Comparison of ENCODE assay signal across 8 cellular contexts in the genomic region with DNA sequence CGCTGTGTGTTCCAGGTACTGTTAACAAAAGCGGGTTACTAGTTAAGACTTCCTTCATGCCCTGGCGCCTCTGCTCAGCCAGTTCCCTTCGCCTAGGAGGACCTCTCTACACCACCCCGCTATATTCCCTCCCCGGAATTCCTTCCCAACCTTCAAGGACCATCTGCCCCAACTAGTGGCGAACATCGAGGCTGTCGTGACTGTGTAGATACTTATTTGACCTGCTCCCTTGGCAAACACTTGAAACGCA. TPM values are rescaled to one million over a fixed set of nuclear protein-coding genes. Genes with fewer than 3 reads are reported as not detected.
DNase-seq lines count a peak whose midpoint lies in the region; ATAC-seq and TF ChIP-seq lines count a peak whose summit lies in the region.

No MANE protein-coding gene starts in this region.

- CTCF ChIA-PET in PC-3 (lab: Charles Lee), result no interaction called here

- H3K4me1 Mint-ChIP-seq in nephron progenitor cell, result peaks cover 31% of the 10 kb centered on the region

- H3K4me3 Mint-ChIP-seq in nephron progenitor cell, result peak overlapping the region; percentile 95

- H3K9me2 ChIP-seq in PC-3 (replicated peaks; ENCODE audit: low read length), result no peaks in the 10 kb centered on the region

- H3K27ac ChIP-seq in 22Rv1 (peak overlapping the region; percentile 96), PC-3 (ENCODE audit: low read length) (peak overlapping the region; percentile 93), epithelial cell of prostate (peak overlapping the region; percentile 98)

- H3K79me2 ChIP-seq in PC-3 (ENCODE audit: low read length), result peaks cover 39% of the 10 kb centered on the region

- peak overlapping the region; percentile 90 for H3K4me2 ChIP-seq in PC-3 (ENCODE audit: low read length)

- no peaks in the 10 kb centered on the region for H3K27me3 ChIP-seq in PC-3 (ENCODE audit: low read length)

- peaks cover 25% of the 10 kb centered on the region for H3K4me1 ChIP-seq in PC-3 (ENCODE audit: insufficient read depth, low read length)

- H3F3A ChIP-seq in PC-3 (ENCODE audit: low read length, unreplicated experiment), result peaks cover under 1% of the 10 kb centered on the region

- peak overlapping the region; percentile 68 for H3K4me3 ChIP-seq in GM12864 (ENCODE audit: low read depth, low read length)
- peak overlapping the region; percentile 91 for H3K4me3 ChIP-seq in PC-3 (ENCODE audit: low read length)

- H3K36me3 Mint-ChIP-seq in nephron progenitor cell (ENCODE audit: low read depth), result peaks cover 22% of the 10 kb centered on the region

- H3K27me3 Mint-ChIP-seq in nephron progenitor cell (ENCODE audit: low read depth, poor library complexity), result no peaks in the 10 kb centered on the region

- H4K20me1 ChIP-seq in PC-3 (ENCODE audit: low read length), result 0 out of 2 replicates have a peak, but pooled peaks cover 3% of the 10 kb centered on the region

- ATAC-seq in HG02852 (IDR thresholded peaks at IDR 0.05; ENCODE audit: unreplicated experiment) (peak; percentile 26), PC-3 (peak; percentile 37)

- peak overlapping the region; percentile 99 for H3K27ac Mint-ChIP-seq in nephron progenitor cell

- H3K36me3 ChIP-seq in PC-3 (ENCODE audit: low read depth, low read length), result no peaks in the 10 kb centered on the region

- BruUV-seq in PC-3 (replicated peaks; lab: Mats Ljungman, UMichigan), result no TSS peak

- DNase-seq in GM12864 (ENCODE audit: low read depth), result no peak
- no peak for DNase-seq in PC-3
- no peak for DNase-seq in epithelial cell of prostate (ENCODE audit: low read depth, low spot score)
- DNase-seq in nephron progenitor cell, result no peak
- DNase-seq in NCI-H345 (lab: John Stamatoyannopoulos, UW), result no peak
- DNase-seq in cortex of kidney (lab: John Stamatoyannopoulos, UW), result no peak

- no peaks in the 10 kb centered on the region for H3K9me3 ChIP-seq in PC-3 (ENCODE audit: low read length)

- H2AFZ ChIP-seq in PC-3 (ENCODE audit: low read length), result peak overlapping the region; percentile 81

- H3K9me3 Mint-ChIP-seq in nephron progenitor cell, result peaks cover 20% of the 10 kb centered on the region

- POLR2A ChIA-PET in PC-3 (lab: Charles Lee; ENCODE audit: unreplicated experiment), result no interaction called here

- peak overlapping the region; percentile 98 for H3K9ac ChIP-seq in PC-3 (ENCODE audit: low read length)

- intact Hi-C loops in PC-3 (cut with micrococcal nuclease), result loop anchor here (2.0 kb wide), 2 partner anchors 35 to 69 kb away; no protein-coding TSS in a partner anchor

- TF ChIP-seq CTCF in 22Rv1 (IDR thresholded peaks at IDR 0.05), result no peak
- TF ChIP-seq CTCF in GM12864 (IDR thresholded peaks at IDR 0.05; ENCODE audit: low read depth, low read length, missing control alignments), result peak; percentile 15
- no peak for TF ChIP-seq CTCF in PC-3 (conservative IDR thresholded peaks at IDR 0.05; ENCODE audit: low read depth, low read length)
- TF ChIP-seq CTCF in nephron progenitor cell (IDR thresholded peaks at IDR 0.05), result no peak

RNA-seq across cellular contexts. Expression of gene BCL2L13, which starts 0.5 kb away (rescaled TPM):
- total RNA-seq in PC-3 (2014; rRNA removed), result 31.3 TPM in 2 replicates

RNA-seq across cellular contexts. Expression of gene ATP6V1E1, which starts 9.6 kb away (rescaled TPM):
- total RNA-seq in PC-3 (2014; rRNA removed), result 74.6 and 89.9 TPM in 2 replicates
